Comparison of ENCODE assay signal across 8 cellular contexts in genomic region chrX:108020631-108021030, GRCh38. TPM values are rescaled to one million over a fixed set of nuclear protein-coding genes. Genes with fewer than 3 reads are reported as not detected.
DNase-seq lines count a peak whose midpoint lies in the region; ATAC-seq and TF ChIP-seq lines count a peak whose summit lies in the region.

No MANE protein-coding gene starts in this region.

- intact Hi-C loops in sigmoid colon (cut with DNase I) = no loop called here

- no peaks in the 10 kb centered on the region for H4K20me1 ChIP-seq in Karpas-422 (ENCODE audit: insufficient read depth, low read depth, low read length)

- H3K36me3 Mint-ChIP-seq in brain = no peaks in the 10 kb centered on the region
- no peaks in the 10 kb centered on the region for H3K36me3 Mint-ChIP-seq in nephron progenitor cell (ENCODE audit: low read depth)

- no peak overlapping the region for H3K4me2 ChIP-seq in Karpas-422 (ENCODE audit: low read depth, low read length, poor library complexity, severe bottlenecking)

- H3K9ac ChIP-seq in Karpas-422 (ENCODE audit: low read length) = no peak overlapping the region

- H3K4me1 ChIP-seq in Karpas-422 (ENCODE audit: low read length) (no peaks in the 10 kb centered on the region), sigmoid colon (no peaks in the 10 kb centered on the region)

- H3K27me3 ChIP-seq in Karpas-422 (ENCODE audit: low read length) = no peaks in the 10 kb centered on the region
- H3K27me3 ChIP-seq in sigmoid colon = no peaks in the 10 kb centered on the region

- 4 to 33% methylated on average over 2 of the region's 2 CpGs for WGBS in sigmoid colon, 2 donors

- H3K9me3 ChIP-seq in Karpas-422 (ENCODE audit: low read length) = no peaks in the 10 kb centered on the region
- H3K9me3 ChIP-seq in sigmoid colon = no peaks in the 10 kb centered on the region

- no peaks in the 10 kb centered on the region for H3K9me2 ChIP-seq in Karpas-422 (replicated peaks; ENCODE audit: insufficient read depth, low read length)

- H3K4me3 Mint-ChIP-seq in brain = no peak overlapping the region
- no peak overlapping the region for H3K4me3 Mint-ChIP-seq in nephron progenitor cell

- no peaks in the 10 kb centered on the region for H3K36me3 ChIP-seq in Karpas-422 (ENCODE audit: insufficient read depth, low read length)
- H3K36me3 ChIP-seq in sigmoid colon = no peaks in the 10 kb centered on the region

- H3K4me1 Mint-ChIP-seq in brain = no peaks in the 10 kb centered on the region
- H3K4me1 Mint-ChIP-seq in nephron progenitor cell = no peaks in the 10 kb centered on the region

- peak; percentile 60 for DNase-seq in activated CD8-positive, alpha-beta memory T cell treated with anti-CD3 and anti-CD28 coated beads for 24 hours
- no peak for DNase-seq in activated CD8-positive, alpha-beta memory T cell treated with anti-CD3 and anti-CD28 coated beads, Interleukin-2, amount 50 U/mL, for 4 hours
- DNase-seq in Karpas-422 = peak; percentile 70
- no peak for DNase-seq in nephron progenitor cell
- no peak for DNase-seq in sigmoid colon
- no peak for DNase-seq in coronary artery (ENCODE audit: low spot score)

- H3K27me3 Mint-ChIP-seq in brain = peaks cover 4% of the 10 kb centered on the region
- peaks cover 7% of the 10 kb centered on the region for H3K27me3 Mint-ChIP-seq in nephron progenitor cell (ENCODE audit: low read depth, poor library complexity)

- no peak overlapping the region for H3K27ac Mint-ChIP-seq in brain
- no peak overlapping the region for H3K27ac Mint-ChIP-seq in nephron progenitor cell

- no peak for ATAC-seq in HG02623 (IDR thresholded peaks at IDR 0.05; ENCODE audit: unreplicated experiment)

- TF ChIP-seq CTCF in brain (conservative IDR thresholded peaks at IDR 0.05) (peak; percentile 41 to 52), nephron progenitor cell (IDR thresholded peaks at IDR 0.05) (peak; percentile 30), sigmoid colon (IDR thresholded peaks at IDR 0.05) (peak in 2 of 4 experiments; percentile 23 to 30), coronary artery (IDR thresholded peaks at IDR 0.05) (no peak)

- TF ChIP-seq POLR2A in sigmoid colon (IDR thresholded peaks at IDR 0.05) = no peak

- H2AFZ ChIP-seq in Karpas-422 (ENCODE audit: low read length) = no peak overlapping the region

- H3K9me3 Mint-ChIP-seq in brain (peaks cover 0 to 2% (median 0%) of the 10 kb centered on the region in 5 experiments), nephron progenitor cell (peaks cover 15% of the 10 kb centered on the region)

- H3K27ac ChIP-seq in Karpas-422 (ENCODE audit: low read length) (no peak overlapping the region), sigmoid colon (no peak overlapping the region), coronary artery (no peak overlapping the region)

- H3K79me2 ChIP-seq in Karpas-422 (ENCODE audit: low read length) = no peaks in the 10 kb centered on the region

- no peak for TF ChIP-seq EP300 in sigmoid colon (IDR thresholded peaks at IDR 0.05)

- H3K4me3 ChIP-seq in Karpas-422 (ENCODE audit: low read length) = no peak overlapping the region
- no peak overlapping the region for H3K4me3 ChIP-seq in sigmoid colon
- no peak overlapping the region for H3K4me3 ChIP-seq in coronary artery

RNA-seq across cellular contexts. Expression of gene VSIG1, which starts 24.2 kb away (rescaled TPM):
- not detected in 2 replicates for total RNA-seq in Karpas-422 (2014; rRNA removed; shearing (Covaris generic); ENCODE audit: low replicate concordance)
- polyA plus RNA-seq in brain (ENCODE audit: insufficient read depth, low read depth, low replicate concordance) = not detected
- total RNA-seq in sigmoid colon = under 1 TPM in 1 of 4 donors, not detected in 3; 0.36 TPM
- polyA plus RNA-seq in sigmoid colon = under 1 TPM in 1 of 3 donors, not detected in 2; 0.64 TPM

RNA-seq across cellular contexts. Expression of gene TEX13B, which starts 38.5 kb away (rescaled TPM):
- total RNA-seq in Karpas-422 (2014; rRNA removed; shearing (Covaris generic); ENCODE audit: low replicate concordance) = not detected in 2 replicates
- polyA plus RNA-seq in brain (ENCODE audit: insufficient read depth, low read depth, low replicate concordance) (not detected), sigmoid colon (not detected)
- total RNA-seq in sigmoid colon = not detected

Comparison
In these comparisons a context has a peak if more than half of its experiments do, and no peak if none do; other contexts are left out.
1. DNase-seq: peak in activated CD8-positive, alpha-beta memory T cell treated with anti-CD3 and anti-CD28 coated beads for 24 hours (single experiment) and Karpas-422 (single experiment); none in activated CD8-positive, alpha-beta memory T cell treated with anti-CD3 and anti-CD28 coated beads, Interleukin-2, amount 50 U/mL, for 4 hours (single experiment), nephron progenitor cell (single experiment), sigmoid colon (single experiment) and coronary artery (single experiment).